15 cellular contexts compared by ENCODE assay signal in the genomic region with DNA sequence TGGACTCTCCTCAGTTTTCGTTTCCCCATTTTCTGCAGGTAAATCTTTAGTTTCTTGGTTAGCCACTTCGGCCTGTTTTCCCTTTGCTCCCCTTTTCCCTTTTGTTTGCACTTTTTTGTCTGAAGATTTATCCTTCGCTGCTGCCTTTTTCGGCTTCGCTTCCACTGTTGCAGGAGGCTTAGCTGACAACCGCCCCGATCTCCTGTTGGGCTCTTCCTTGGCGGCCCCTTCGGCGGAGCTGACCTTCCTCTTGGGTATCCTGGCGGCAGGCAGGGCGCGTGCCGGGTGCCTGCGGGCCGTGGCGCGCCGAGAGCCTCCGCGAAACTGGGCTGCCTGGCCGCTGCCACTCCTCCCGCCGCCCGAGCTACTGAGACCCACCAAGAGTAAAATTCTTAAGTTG. TPM values are rescaled to one million over a fixed set of nuclear protein-coding genes. Genes with fewer than 3 reads are reported as not detected.
A peak's percentile ranks its signal among the peaks of the same experiment; 100 is the strongest.
DNase-seq lines count a peak whose midpoint lies in the region; ATAC-seq, FAIRE-seq and TF ChIP-seq lines count a peak whose summit lies in the region.
"Not testable (repeated sequence)": the region's sequence is repeated elsewhere in the genome, so short reads cannot be mapped to it uniquely, and the experiment has no call there.
"Had no signal": no experiment of that assay in that cellular context is flagged by ENCODE, and none has a peak within 500 bp of the region (broad histone marks: within the 10 kb centered on the region; RNA-seq: fewer than 3 reads in every experiment).

No MANE protein-coding gene starts in this region.

- H2AFZ ChIP-seq in GM23338 (peak overlapping the region; percentile 89), IMR-90 (replicated peaks; ENCODE audit: low read length, poor library complexity) (peak overlapping the region; percentile 77), astrocyte (ENCODE audit: low read depth, low read length) (peak overlapping the region; percentile 72), hepatocyte (peak overlapping the region; percentile 10)
- H2AFZ ChIP-seq in osteoblast (ENCODE audit: low read length): not testable (repeated sequence)

- H3K9me3 ChIP-seq in IMR-90 (ENCODE audit: control insufficient read depth, insufficient read depth, low read length); astrocyte (ENCODE audit: insufficient read depth, low read depth, low read length); endodermal cell (ENCODE audit: control insufficient read depth, low read length); hepatocyte (ENCODE audit: low read depth); osteoblast (ENCODE audit: low read depth, low read length): not testable (repeated sequence)

- H4K5ac ChIP-seq in IMR-90 (ENCODE audit: low read depth, low read length): not testable (repeated sequence)

- H3K27ac Mint-ChIP-seq in GM23338 (peak overlapping the region; percentile 64; the same call in 1 of the 2 replicates), astrocyte (ENCODE audit: unreplicated experiment) (peak overlapping the region; percentile 15)
- H3K27ac Mint-ChIP-seq in endodermal cell, type B pancreatic cell: not testable (repeated sequence)

- CTCF ChIA-PET in IMR-90 (lab: Yijun Ruan, JAX): interaction anchor here (0.6 kb wide), 1 partner anchor 24 kb away, joined by 4 read pairs; no protein-coding TSS in a partner anchor

- WGBS in IMR-90 (ENCODE audit: extremely low coverage in 2 of 2, insufficient read length in 1 of 2), 2 experiments: 11% methylated on average over 7 of the region's 25 CpGs; no CpG with 5 or more reads in 1 of the 2 experiments
- WGBS in endodermal cell (ENCODE audit: insufficient coverage in 1 of 2, insufficient read length in 1 of 2), 2 experiments: 12 to 18% methylated on average over 18 to 25 of the region's 25 CpGs
- WGBS in hepatocyte (ENCODE audit: low lambda C conversion rate, missing lambda C conversion rate): 10% methylated on average over 25 of the region's 25 CpGs

- not testable (repeated sequence) for H3K27ac ChIP-seq in GM23338 (ENCODE audit: low read depth); IMR-90 (ENCODE audit: insufficient read depth, low read length); astrocyte (ENCODE audit: low read depth, low read length); endodermal cell (ENCODE audit: low read depth, low read length); hepatocyte; osteoblast (ENCODE audit: low read depth, low read length)

- not testable (repeated sequence) for H3K4ac ChIP-seq in IMR-90 (ENCODE audit: low read depth, low read length)

- intact Hi-C loops in IMR-90 (cut with micrococcal nuclease): not testable (repeated sequence)

- H3K27me3 Mint-ChIP-seq in GM23338 (ENCODE audit: insufficient read depth, low read depth, poor library complexity); astrocyte (ENCODE audit: low read depth, unreplicated experiment); endodermal cell (ENCODE audit: insufficient read depth): not testable (repeated sequence)
- peaks cover 12% of the 10 kb centered on the region for H3K27me3 Mint-ChIP-seq in type B pancreatic cell

- not testable (repeated sequence) for H3K18ac ChIP-seq in IMR-90 (ENCODE audit: low read depth, low read length)

- H3K4me3 Mint-ChIP-seq in GM23338: peak overlapping the region; percentile 65
- peak overlapping the region; percentile 72 for H3K4me3 Mint-ChIP-seq in astrocyte (ENCODE audit: unreplicated experiment)
- H3K4me3 Mint-ChIP-seq in endodermal cell: peak overlapping the region; percentile 38
- H3K4me3 Mint-ChIP-seq in type B pancreatic cell: peak overlapping the region; percentile 87

- H3K4me1 ChIP-seq in GM23338 (ENCODE audit: insufficient read depth); IMR-90 (ENCODE audit: control insufficient read depth, insufficient read depth, low read length); astrocyte (ENCODE audit: insufficient read depth, low read length); endodermal cell (ENCODE audit: control insufficient read depth, insufficient read depth, low read length); hepatocyte (ENCODE audit: insufficient read depth); osteoblast (ENCODE audit: insufficient read depth, low read length): not testable (repeated sequence)

- in situ Hi-C loops in IMR-90 (cut with MboI; ENCODE audit: low sequenced_read_pairs): not testable (repeated sequence)

- H3K4me1 Mint-ChIP-seq in GM23338; astrocyte (ENCODE audit: low read depth, unreplicated experiment); endodermal cell; type B pancreatic cell (ENCODE audit: unreplicated experiment): not testable (repeated sequence)

- not testable (repeated sequence) for H3K9me3 Mint-ChIP-seq in GM23338; astrocyte (ENCODE audit: unreplicated experiment); endodermal cell; type B pancreatic cell

- H2BK120ac ChIP-seq in IMR-90 (ENCODE audit: low read depth, low read length): not testable (repeated sequence)

- H3K23ac ChIP-seq in IMR-90 (ENCODE audit: low read depth, low read length): not testable (repeated sequence)

- not testable (repeated sequence) for H3K9me2 ChIP-seq in GM23338 (ENCODE audit: insufficient read depth); hepatocyte (replicated peaks; ENCODE audit: insufficient read depth)

- not testable (repeated sequence) for H3K79me1 ChIP-seq in IMR-90 (ENCODE audit: low read depth in 1 of 2, low read length in 2 of 2)

- not testable (repeated sequence) for TF ChIP-seq POLR2A in IMR-90 (IDR thresholded peaks at IDR 0.05; ENCODE audit: low read depth, low read length)

- not testable (repeated sequence) for H4K20me1 ChIP-seq in GM23338 (replicated peaks; ENCODE audit: insufficient read depth); IMR-90 (ENCODE audit: insufficient read depth, low read length); astrocyte (ENCODE audit: insufficient read depth, low read length); hepatocyte (ENCODE audit: insufficient read depth, poor library complexity, severe bottlenecking); osteoblast (ENCODE audit: insufficient read depth, low read length)

- dilution Hi-C loops in IMR-90 (cut with HindIII; ENCODE audit: low sequenced_read_pairs, unreplicated experiment): not testable (repeated sequence)

- TF ChIP-seq RAD21 in IMR-90 (IDR thresholded peaks at IDR 0.05; ENCODE audit: low read length): not testable (repeated sequence)

- H3K36me3 Mint-ChIP-seq in GM23338 (ENCODE audit: low read depth); astrocyte (ENCODE audit: low read depth, unreplicated experiment); endodermal cell (ENCODE audit: low read depth); type B pancreatic cell: not testable (repeated sequence)

- H3K4me3 ChIP-seq in GM23338 (peak overlapping the region; percentile 42; the same call in 1 of the 2 replicates), astrocyte (ENCODE audit: insufficient read depth, low read depth, low read length) (peak overlapping the region; percentile 47), hepatocyte (peak overlapping the region; percentile 18)
- not testable (repeated sequence) for H3K4me3 ChIP-seq in IMR-90 (ENCODE audit: insufficient read depth, low read depth, low read length); endodermal cell (ENCODE audit: low read length); osteoblast (ENCODE audit: insufficient read depth, low read length)

- H3K9ac ChIP-seq in IMR-90 (ENCODE audit: low read depth, low read length); astrocyte (ENCODE audit: low read length); endodermal cell (ENCODE audit: extremely low read depth, low read length, poor library complexity, severe bottlenecking): not testable (repeated sequence)

- H4K8ac ChIP-seq in IMR-90 (ENCODE audit: low read depth in 2 of 2, low read length in 2 of 2): not testable (repeated sequence)

- not testable (repeated sequence) for H3F3A ChIP-seq in GM23338 (replicated peaks; ENCODE audit: low read depth)

- H3K4me2 ChIP-seq in GM23338 (peak overlapping the region; percentile 24), IMR-90 (ENCODE audit: low read depth, low read length) (peak overlapping the region; percentile 10), astrocyte (ENCODE audit: low read length) (peak overlapping the region; percentile 83), hepatocyte (peak overlapping the region; percentile 87), osteoblast (ENCODE audit: insufficient read depth, low read length) (peak overlapping the region; percentile 32)

- H2BK20ac ChIP-seq in IMR-90 (ENCODE audit: low read depth, low read length): not testable (repeated sequence)

- H3K14ac ChIP-seq in IMR-90 (replicated peaks; ENCODE audit: low read depth, low read length): not testable (repeated sequence)

- not testable (repeated sequence) for H3K27me3 ChIP-seq in GM23338 (ENCODE audit: insufficient read depth); IMR-90 (ENCODE audit: control insufficient read depth, insufficient read depth, low read length); astrocyte (ENCODE audit: insufficient read depth, low read length); endodermal cell (ENCODE audit: control insufficient read depth, insufficient read depth, low read length, poor library complexity, severe bottlenecking); hepatocyte; osteoblast (ENCODE audit: insufficient read depth, low read length)

- H3K56ac ChIP-seq in IMR-90 (ENCODE audit: extremely low read depth, insufficient read depth, low read length): not testable (repeated sequence)

- peak; percentile 89 for DNase-seq in GM23338 (ENCODE audit: low spot score)
- DNase-seq in IMR-90; astrocyte (ENCODE audit: low read depth); osteoblast (ENCODE audit: insufficient read length, low spot score, missing footprints); type B pancreatic cell (ENCODE audit: extremely low spot score, unreplicated experiment): not testable (repeated sequence)
- DNase-seq in endodermal cell: peak; percentile 88
- peak; percentile 25 for DNase-seq in hepatocyte (ENCODE audit: low spot score)
- DNase-seq in left kidney (ENCODE audit: low read depth, low spot score): peak; percentile 72

- POLR2A ChIA-PET in IMR-90 (lab: Charles Lee; ENCODE audit: unreplicated experiment): not testable (repeated sequence)

- H4K91ac ChIP-seq in IMR-90 (ENCODE audit: insufficient read depth, low read depth, low read length): not testable (repeated sequence)

- not testable (repeated sequence) for FAIRE-seq in astrocyte (lab: Jason Lieb, UNC)

- not testable (repeated sequence) for H2BK15ac ChIP-seq in IMR-90 (ENCODE audit: low read depth, low read length)

- H3K9me1 ChIP-seq in IMR-90 (ENCODE audit: insufficient read depth, low read length): not testable (repeated sequence)

- TF ChIP-seq CTCF in GM23338 (conservative IDR thresholded peaks at IDR 0.05; ENCODE audit: low read depth in 2 of 2); IMR-90 (conservative IDR thresholded peaks at IDR 0.05; ENCODE audit: low read depth, low read length); astrocyte (IDR thresholded peaks at IDR 0.05; ENCODE audit: insufficient read depth, low read depth, low read length); hepatocyte (IDR thresholded peaks at IDR 0.05; ENCODE audit: poor library complexity); osteoblast (IDR thresholded peaks at IDR 0.05; ENCODE audit: extremely low read depth, low read depth, low read length): not testable (repeated sequence)
- peak; percentile 54 for TF ChIP-seq CTCF in endodermal cell (conservative IDR thresholded peaks at IDR 0.05)
- TF ChIP-seq CTCF in type B pancreatic cell (conservative IDR thresholded peaks at IDR 0.05): peak; percentile 48

- not testable (repeated sequence) for H2AK9ac ChIP-seq in IMR-90 (replicated peaks; ENCODE audit: low read depth, low read length, poor library complexity)

- H2BK5ac ChIP-seq in IMR-90 (ENCODE audit: low read depth, low read length, poor library complexity, severe bottlenecking): not testable (repeated sequence)

- not testable (repeated sequence) for H3K79me2 ChIP-seq in GM23338 (replicated peaks; ENCODE audit: insufficient read depth); astrocyte (ENCODE audit: insufficient read depth, low read length); hepatocyte; osteoblast (ENCODE audit: insufficient read depth, low read length)

- BruUV-seq in IMR-90 (replicated peaks; lab: Mats Ljungman, UMichigan): not testable (repeated sequence)

- not testable (repeated sequence) for H2AK5ac ChIP-seq in IMR-90 (ENCODE audit: low read depth, low read length)

- not testable (repeated sequence) for H3K36me3 ChIP-seq in GM23338 (ENCODE audit: insufficient read depth); IMR-90 (ENCODE audit: control insufficient read depth, insufficient read depth, low read length); astrocyte (ENCODE audit: insufficient read depth, low read length); endodermal cell (ENCODE audit: control insufficient read depth, insufficient read depth, low read length); hepatocyte (replicated peaks; ENCODE audit: insufficient read depth, low read depth); osteoblast (ENCODE audit: insufficient read depth, low read length)

- peak; percentile 100 for ATAC-seq in GM23338
- peak; percentile 51 for ATAC-seq in IMR-90 (ENCODE audit: low read depth)

RNA-seq across cellular contexts. Expression of a gene that starts 10.8 kb away (rescaled TPM):
- not detected in 2 replicates for total RNA-seq in GM23338 (2014; rRNA removed; shearing (Covaris generic))
- polyA plus RNA-seq in GM23338 (2016; fragmentation: Nextera tagmentation; extraction: Ambion mirVana) (not detected in 2 replicates), IMR-90 (2012; rRNA removed) (not detected in 2 replicates), hepatocyte (not detected in 2 replicates)
- total RNA-seq in IMR-90 (2012; rRNA removed) (not detected in 2 replicates), astrocyte (not detected in 2 replicates), endodermal cell (not detected), hepatocyte (not detected in 2 replicates), osteoblast (not detected in 2 replicates), type B pancreatic cell (ENCODE audit: low replicate concordance) (not detected in 2 replicates)
- not detected in 2 replicates for polyA plus RNA-seq in IMR-90 (2012; cell fraction: cytosol; rRNA removed)
- not detected in 2 replicates for polyA plus RNA-seq in IMR-90 (2012; cell fraction: nucleus; rRNA removed; ENCODE audit: low replicate concordance)
- polyA plus RNA-seq in endodermal cell (2013, experiment 1 of 2): not detected
- not detected for polyA plus RNA-seq in endodermal cell (2013, experiment 2 of 2)
- total RNA-seq: A673; activated CD4-positive, alpha-beta memory T cell treated with anti-CD3 and anti-CD28 coated beads, Interleukin-2, amount 10 ng/mL, durations not matched to agents 7 days and 5 days; CD4-positive, alpha-beta T cell; heart right ventricle; left ventricle myocardium superior; ovary had no signal
- polyA plus RNA-seq: esophagus, ovary had no signal

Comparison
In these comparisons a context has a peak if more than half of its experiments do, and no peak if none do; other contexts are left out.
1. H3K4me2 ChIP-seq: peak in every context shown above with its lines; median percentile 87 in hepatocyte; 83 in astrocyte; 32 in osteoblast; 24 in GM23338; 10 in IMR-90.